Comparison of ENCODE assay signal across 17 cellular contexts in genomic region chr1:150626150-150626549, GRCh38. TPM values are rescaled to one million over a fixed set of nuclear protein-coding genes. Genes with fewer than 3 reads are reported as not detected.
DNase-seq lines count a peak whose midpoint lies in the region; TF ChIP-seq lines count a peak whose summit lies in the region.
"Had no signal": no experiment of that assay in that cellular context is flagged by ENCODE, and none has a peak within 500 bp of the region (broad histone marks: within the 10 kb centered on the region; RNA-seq: fewer than 3 reads in every experiment).

No MANE protein-coding gene starts in this region.

- H3K9me3 ChIP-seq in suprapubic skin (no peaks in the 10 kb centered on the region), hepatocyte (ENCODE audit: low read depth) (no peaks in the 10 kb centered on the region)
- H3K9me3 ChIP-seq: stomach had no signal

- no peak overlapping the region for H3K4me3 Mint-ChIP-seq in activated naive CD8-positive, alpha-beta T cell
- H3K4me3 Mint-ChIP-seq: B cell had no signal

- no peak overlapping the region for H3K4me2 ChIP-seq in hepatocyte

- no peaks in the 10 kb centered on the region for H3K27me3 ChIP-seq in suprapubic skin
- H3K27me3 ChIP-seq in hepatocyte, result no peaks in the 10 kb centered on the region
- H3K27me3 ChIP-seq: cardiac muscle cell, stomach had no signal

- H3K79me2 ChIP-seq in hepatocyte, result peaks cover 40% of the 10 kb centered on the region

- H3K36me3 ChIP-seq in suprapubic skin (peaks cover 40% of the 10 kb centered on the region), hepatocyte (replicated peaks; ENCODE audit: insufficient read depth, low read depth) (peaks cover 3% of the 10 kb centered on the region)

- DNase-seq in stimulated activated CD4-positive, alpha-beta T cell treated with anti-CD3 and anti-CD28 coated beads, Interleukin-15, amount 100 ng/mL, for 24 hours, result peak; percentile 65
- DNase-seq in stimulated activated CD4-positive, alpha-beta T cell treated with anti-CD3 and anti-CD28 coated beads, Interleukin-2, amount 100 ng/mL, for 48 hours, result no peak
- DNase-seq in kidney tubule cell (ENCODE audit: low spot score) (peak; percentile 49), suprapubic skin (ENCODE audit: low spot score in 2 of 2) (peak in 1 of 2 donors; percentile 23), NCI-H2171 treated with DMSO at 0.1 percent for 48 hours (lab: John Stamatoyannopoulos, UW) (no peak), hepatocyte (ENCODE audit: low spot score) (no peak), iPS-NIHi7 (ENCODE audit: extremely low spot score) (no peak)
- DNase-seq: DMS53, NCI-H1105 treated with DMSO at 0.1 percent for 48 hours, NCI-H510A treated with DMSO at 0.1 percent for 48 hours, stomach had no signal

- H3K9me2 ChIP-seq in hepatocyte (replicated peaks; ENCODE audit: insufficient read depth), result no peaks in the 10 kb centered on the region

- peaks cover 83% of the 10 kb centered on the region for H3K4me1 ChIP-seq in suprapubic skin
- peaks cover 10% of the 10 kb centered on the region for H3K4me1 ChIP-seq in hepatocyte (ENCODE audit: insufficient read depth)

- WGBS in suprapubic skin, result 55% methylated on average over 2 of the region's 2 CpGs
- WGBS in hepatocyte (ENCODE audit: low lambda C conversion rate, missing lambda C conversion rate), result 91% methylated on average over 2 of the region's 2 CpGs

- H3K27ac ChIP-seq in suprapubic skin (peak overlapping the region; percentile 96), hepatocyte (no peak overlapping the region)
- H3K27ac ChIP-seq: cardiac muscle cell, parathyroid adenoma had no signal

- peaks cover 11% of the 10 kb centered on the region for H4K20me1 ChIP-seq in hepatocyte (ENCODE audit: insufficient read depth, poor library complexity, severe bottlenecking)

- H3K4me1 Mint-ChIP-seq in activated naive CD8-positive, alpha-beta T cell (ENCODE audit: low read depth), result peaks cover 46% of the 10 kb centered on the region

- TF ChIP-seq CTCF in suprapubic skin (IDR thresholded peaks at IDR 0.05) (no peak), hepatocyte (IDR thresholded peaks at IDR 0.05; ENCODE audit: poor library complexity) (no peak)

- peaks cover 11% of the 10 kb centered on the region for H3K36me3 Mint-ChIP-seq in activated naive CD8-positive, alpha-beta T cell

- H3K27me3 Mint-ChIP-seq in activated naive CD8-positive, alpha-beta T cell, result no peaks in the 10 kb centered on the region
- H3K27me3 Mint-ChIP-seq: B cell, IgD-negative memory B cell had no signal

- no peak overlapping the region for H2AFZ ChIP-seq in hepatocyte
- H2AFZ ChIP-seq: parathyroid adenoma had no signal

- no peak for TF ChIP-seq POLR2A in suprapubic skin (IDR thresholded peaks at IDR 0.05)

- TF ChIP-seq EP300 in suprapubic skin (IDR thresholded peaks at IDR 0.05), result no peak

- peak overlapping the region; percentile 72 for H3K27ac Mint-ChIP-seq in activated naive CD8-positive, alpha-beta T cell
- H3K27ac Mint-ChIP-seq: B cell had no signal

- H3K9me3 Mint-ChIP-seq in activated naive CD8-positive, alpha-beta T cell (ENCODE audit: low read depth), result no peaks in the 10 kb centered on the region
- H3K9me3 Mint-ChIP-seq: IgD-negative memory B cell had no signal

- H3K4me3 ChIP-seq in suprapubic skin (no peak overlapping the region), hepatocyte (no peak overlapping the region)
- H3K4me3 ChIP-seq: cardiac muscle cell, lung, stomach had no signal

RNA-seq across cellular contexts. Expression of gene ENSA, which starts 3.3 kb away (rescaled TPM):
- 100 to 1,000 TPM; 266 to 384 (median 291) TPM for total RNA-seq in suprapubic skin
- 101 and 148 TPM in 2 replicates for total RNA-seq in hepatocyte
- 70.8 and 86.5 TPM in 2 replicates for polyA plus RNA-seq in hepatocyte

RNA-seq across cellular contexts. Expression of gene MCL1, which starts 46.7 kb away (rescaled TPM):
- 100 to 1,000 TPM; 211 to 307 (median 270) TPM for total RNA-seq in suprapubic skin
- total RNA-seq in hepatocyte, result 302 and 388 TPM in 2 replicates
- 150 and 181 TPM in 2 replicates for polyA plus RNA-seq in hepatocyte

Comparison
In these comparisons a context has a peak if more than half of its experiments do, and no peak if none do; other contexts are left out.
1. DNase-seq: peak in stimulated activated CD4-positive, alpha-beta T cell treated with anti-CD3 and anti-CD28 coated beads, Interleukin-15, amount 100 ng/mL, for 24 hours (single experiment) and kidney tubule cell (single experiment); none in stimulated activated CD4-positive, alpha-beta T cell treated with anti-CD3 and anti-CD28 coated beads, Interleukin-2, amount 100 ng/mL, for 48 hours (0 of 2), NCI-H2171 treated with DMSO at 0.1 percent for 48 hours (single experiment), hepatocyte (single experiment) and iPS-NIHi7 (single experiment).